In genomic region chr10:104254493-104255243, GRCh38 we compare ENCODE assay signal across 1 cellular context.
A peak's percentile ranks its signal among the peaks of the same experiment; 100 is the strongest.
TF ChIP-seq lines count a peak whose summit lies in the region.

Gene GSTO1 (plus strand): TSS chr10:104254892. CDS start chr10:104254929, 37 bp downstream.

TF ChIP-seq in HepG2, 621 proteins besides CTCF, POLR2A, EP300 and RAD21 (continued from another document and continues in another):
- TF ChIP-seq ZNF407 (CRISPR knock-in tag; IDR thresholded peaks at IDR 0.05; ENCODE audit: not compliant biosample characterization) = no peak
- 0 out of 2 replicates have a peak, but pooled peaks have one; percentile 18 for TF ChIP-seq PPARG (CRISPR knock-in tag; conservative IDR thresholded peaks at IDR 0.05)
- TF ChIP-seq TOE1 (CRISPR knock-in tag; IDR thresholded peaks at IDR 0.05) = no peak
- TF ChIP-seq ZNF264 (CRISPR knock-in tag; IDR thresholded peaks at IDR 0.05) = no peak
- no peak; the same call in 1 of the 2 replicates for TF ChIP-seq ZNF788 (CRISPR knock-in tag; IDR thresholded peaks at IDR 0.05; ENCODE audit: borderline replicate concordance)
- no peak for TF ChIP-seq NCOR1 (IDR thresholded peaks at IDR 0.05; ENCODE audit: borderline replicate concordance, low read length)
- no peak; the same call in 1 of the 2 replicates for TF ChIP-seq ZMYM3 (CRISPR knock-in tag; IDR thresholded peaks at IDR 0.05)
- TF ChIP-seq RELA (CRISPR knock-in tag; IDR thresholded peaks at IDR 0.05) = no peak
- TF ChIP-seq POLR2G (IDR thresholded peaks at IDR 0.05; ENCODE audit: low read depth, low read length) = peak; percentile 81
- TF ChIP-seq REPIN1 (CRISPR knock-in tag; IDR thresholded peaks at IDR 0.05; ENCODE audit: borderline replicate concordance, low read depth) = peak; percentile 36; the same call in 1 of the 2 replicates
- no peak for TF ChIP-seq PBX2 (CRISPR knock-in tag; IDR thresholded peaks at IDR 0.05)
- no peak for TF ChIP-seq ZNF790 (CRISPR knock-in tag; IDR thresholded peaks at IDR 0.05; ENCODE audit: borderline replicate concordance)
- TF ChIP-seq ZBTB33 (CRISPR knock-in tag; IDR thresholded peaks at IDR 0.05) = 0 out of 2 replicates have a peak, but pooled peaks have one; percentile 3
- no peak for TF ChIP-seq IRF2 (CRISPR knock-in tag; IDR thresholded peaks at IDR 0.05)
- TF ChIP-seq PAX8 (CRISPR knock-in tag; IDR thresholded peaks at IDR 0.05; ENCODE audit: borderline replicate concordance) = no peak
- TF ChIP-seq IRF1 (CRISPR knock-in tag; IDR thresholded peaks at IDR 0.05; ENCODE audit: low read depth) = 0 out of 2 replicates have a peak, but pooled peaks have one; percentile 21
- no peak for TF ChIP-seq ZKSCAN1 (IDR thresholded peaks at IDR 0.05; ENCODE audit: low read length)
- no peak for TF ChIP-seq GPBP1L1 (CRISPR knock-in tag; IDR thresholded peaks at IDR 0.05)
- TF ChIP-seq ZNF770 (CRISPR knock-in tag; IDR thresholded peaks at IDR 0.05) = no peak
- TF ChIP-seq KLF13 (CRISPR knock-in tag; IDR thresholded peaks at IDR 0.05) = no peak
- peak; percentile 71; the same call in 1 of the 2 replicates for TF ChIP-seq ETV5 (CRISPR knock-in tag; IDR thresholded peaks at IDR 0.05; ENCODE audit: borderline replicate concordance)
- TF ChIP-seq, protein P1, sequence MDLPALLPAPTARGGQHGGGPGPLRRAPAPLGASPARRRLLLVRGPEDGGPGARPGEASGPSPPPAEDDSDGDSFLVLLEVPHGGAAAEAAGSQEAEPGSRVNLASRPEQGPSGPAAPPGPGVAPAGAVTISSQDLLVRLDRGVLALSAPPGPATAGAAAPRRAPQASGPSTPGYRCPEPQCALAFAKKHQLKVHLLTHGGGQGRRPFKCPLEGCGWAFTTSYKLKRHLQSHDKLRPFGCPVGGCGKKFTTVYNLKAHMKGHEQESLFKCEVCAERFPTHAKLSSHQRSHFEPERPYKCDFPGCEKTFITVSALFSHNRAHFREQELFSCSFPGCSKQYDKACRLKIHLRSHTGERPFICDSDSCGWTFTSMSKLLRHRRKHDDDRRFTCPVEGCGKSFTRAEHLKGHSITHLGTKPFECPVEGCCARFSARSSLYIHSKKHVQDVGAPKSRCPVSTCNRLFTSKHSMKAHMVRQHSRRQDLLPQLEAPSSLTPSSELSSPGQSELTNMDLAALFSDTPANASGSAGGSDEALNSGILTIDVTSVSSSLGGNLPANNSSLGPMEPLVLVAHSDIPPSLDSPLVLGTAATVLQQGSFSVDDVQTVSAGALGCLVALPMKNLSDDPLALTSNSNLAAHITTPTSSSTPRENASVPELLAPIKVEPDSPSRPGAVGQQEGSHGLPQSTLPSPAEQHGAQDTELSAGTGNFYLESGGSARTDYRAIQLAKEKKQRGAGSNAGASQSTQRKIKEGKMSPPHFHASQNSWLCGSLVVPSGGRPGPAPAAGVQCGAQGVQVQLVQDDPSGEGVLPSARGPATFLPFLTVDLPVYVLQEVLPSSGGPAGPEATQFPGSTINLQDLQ (CRISPR knock-in tag; IDR thresholded peaks at IDR 0.05) = peak; percentile 75; the same call in 1 of the 2 replicates
- no peak for TF ChIP-seq ELK4 (CRISPR knock-in tag; IDR thresholded peaks at IDR 0.05; ENCODE audit: borderline replicate concordance)
- TF ChIP-seq, protein P2, sequence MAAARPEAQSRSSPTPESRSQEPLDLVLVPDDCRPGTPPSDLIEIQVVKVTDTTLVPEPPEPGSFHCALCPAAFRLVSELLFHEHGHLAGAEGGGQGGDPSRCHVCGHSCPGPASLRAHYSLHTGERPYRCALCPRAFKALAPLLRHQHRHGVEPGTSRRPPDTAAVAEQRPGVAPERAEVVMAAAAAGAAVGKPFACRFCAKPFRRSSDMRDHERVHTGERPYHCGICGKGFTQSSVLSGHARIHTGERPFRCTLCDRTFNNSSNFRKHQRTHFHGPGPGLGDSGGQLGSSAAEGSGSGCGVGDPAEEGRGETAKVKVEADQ (CRISPR knock-in tag; IDR thresholded peaks at IDR 0.05; ENCODE audit: borderline replicate concordance) = no peak
- no peak for TF ChIP-seq SIN3A (IDR thresholded peaks at IDR 0.05; ENCODE audit: borderline replicate concordance, low read depth, low read length)
- no peak for TF ChIP-seq KMT2B (CRISPR knock-in tag; IDR thresholded peaks at IDR 0.05)
- TF ChIP-seq, protein P3, sequence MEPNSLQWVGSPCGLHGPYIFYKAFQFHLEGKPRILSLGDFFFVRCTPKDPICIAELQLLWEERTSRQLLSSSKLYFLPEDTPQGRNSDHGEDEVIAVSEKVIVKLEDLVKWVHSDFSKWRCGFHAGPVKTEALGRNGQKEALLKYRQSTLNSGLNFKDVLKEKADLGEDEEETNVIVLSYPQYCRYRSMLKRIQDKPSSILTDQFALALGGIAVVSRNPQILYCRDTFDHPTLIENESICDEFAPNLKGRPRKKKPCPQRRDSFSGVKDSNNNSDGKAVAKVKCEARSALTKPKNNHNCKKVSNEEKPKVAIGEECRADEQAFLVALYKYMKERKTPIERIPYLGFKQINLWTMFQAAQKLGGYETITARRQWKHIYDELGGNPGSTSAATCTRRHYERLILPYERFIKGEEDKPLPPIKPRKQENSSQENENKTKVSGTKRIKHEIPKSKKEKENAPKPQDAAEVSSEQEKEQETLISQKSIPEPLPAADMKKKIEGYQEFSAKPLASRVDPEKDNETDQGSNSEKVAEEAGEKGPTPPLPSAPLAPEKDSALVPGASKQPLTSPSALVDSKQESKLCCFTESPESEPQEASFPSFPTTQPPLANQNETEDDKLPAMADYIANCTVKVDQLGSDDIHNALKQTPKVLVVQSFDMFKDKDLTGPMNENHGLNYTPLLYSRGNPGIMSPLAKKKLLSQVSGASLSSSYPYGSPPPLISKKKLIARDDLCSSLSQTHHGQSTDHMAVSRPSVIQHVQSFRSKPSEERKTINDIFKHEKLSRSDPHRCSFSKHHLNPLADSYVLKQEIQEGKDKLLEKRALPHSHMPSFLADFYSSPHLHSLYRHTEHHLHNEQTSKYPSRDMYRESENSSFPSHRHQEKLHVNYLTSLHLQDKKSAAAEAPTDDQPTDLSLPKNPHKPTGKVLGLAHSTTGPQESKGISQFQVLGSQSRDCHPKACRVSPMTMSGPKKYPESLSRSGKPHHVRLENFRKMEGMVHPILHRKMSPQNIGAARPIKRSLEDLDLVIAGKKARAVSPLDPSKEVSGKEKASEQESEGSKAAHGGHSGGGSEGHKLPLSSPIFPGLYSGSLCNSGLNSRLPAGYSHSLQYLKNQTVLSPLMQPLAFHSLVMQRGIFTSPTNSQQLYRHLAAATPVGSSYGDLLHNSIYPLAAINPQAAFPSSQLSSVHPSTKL (CRISPR knock-in tag; IDR thresholded peaks at IDR 0.05) = peak; percentile 58; the same call in 1 of the 2 replicates
- peak; percentile 86 for TF ChIP-seq KDM5B (CRISPR knock-in tag; IDR thresholded peaks at IDR 0.05; ENCODE audit: borderline replicate concordance)
